In the genomic region with DNA sequence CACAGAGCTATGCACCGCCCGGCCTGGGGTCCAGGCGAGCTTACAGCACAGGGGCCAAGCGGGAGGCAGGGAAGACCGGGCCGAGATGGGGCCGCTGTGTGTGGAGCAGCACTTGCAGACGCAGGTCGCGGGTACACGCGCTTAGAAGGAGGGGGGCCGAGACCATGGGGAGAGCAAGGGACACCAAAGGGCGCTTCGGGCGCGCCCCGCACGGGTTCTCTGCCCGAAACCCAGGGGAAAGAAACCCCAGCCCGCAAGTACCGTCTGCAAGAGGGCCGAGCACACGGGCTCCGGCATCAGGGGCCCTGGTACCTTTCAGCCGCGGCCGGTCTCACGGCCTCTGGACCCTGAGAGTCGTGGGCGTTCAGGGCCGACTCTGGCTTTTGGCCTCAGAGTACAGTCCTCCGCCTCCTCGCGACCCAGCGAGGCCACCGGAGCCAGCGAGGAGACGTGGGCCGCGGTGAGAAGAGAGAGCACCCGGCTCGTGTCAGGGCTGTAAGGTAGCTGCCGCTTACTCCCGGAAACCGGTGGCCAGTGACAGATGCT, we compare ENCODE assay signal across 9 cellular contexts. TPM values are rescaled to one million over a fixed set of nuclear protein-coding genes. Genes with fewer than 3 reads are reported as not detected.
DNase-seq lines count a peak whose midpoint lies in the region; ATAC-seq, FAIRE-seq and TF ChIP-seq lines count a peak whose summit lies in the region.
"Had no signal": no experiment of that assay in that cellular context is flagged by ENCODE, and none has a peak within 500 bp of the region (broad histone marks: within the 10 kb centered on the region; RNA-seq: fewer than 3 reads in every experiment).

No MANE protein-coding gene starts in this region.

- TF ChIP-seq EP300 in A549 (IDR thresholded peaks at IDR 0.05): no peak

- TF ChIP-seq CTCF in A549 (IDR thresholded peaks at IDR 0.05) (no peak), coronary artery (IDR thresholded peaks at IDR 0.05) (no peak)

- no peak for TF ChIP-seq RAD21 in A549 (conservative IDR thresholded peaks at IDR 0.05 in 1 of 2, IDR thresholded peaks at IDR 0.05 in 1 of 2)

- H3K4me2 ChIP-seq in A549: peak overlapping the region; percentile 94

- H3K4me3 ChIP-seq in A549: peak overlapping the region; percentile 81
- peak overlapping the region; percentile 76 for H3K4me3 ChIP-seq in coronary artery
- H3K4me3 ChIP-seq in mesodermal cell (ENCODE audit: extremely low read depth, insufficient read depth, low read length, poor library complexity, severe bottlenecking): peak overlapping the region; percentile 62
- peak overlapping the region; percentile 41 to 55 for H3K4me3 ChIP-seq in aorta (ENCODE audit: low read length in 2 of 2)

- intact Hi-C loops in aorta (cut with DNase I): no loop called here

- 0% methylated on average over 10 of the region's 46 CpGs for whole genome bisulfite sequencing in A549 (ENCODE audit: missing lambda C conversion rate)
- WGBS in mesodermal cell (ENCODE audit: insufficient coverage in 2 of 2), 2 experiments: 1% methylated on average over 20 to 28 of the region's 46 CpGs
- WGBS in aorta, 2 donors: 0 to 49% methylated on average over 44 to 46 of the region's 46 CpGs

- peak; percentile 1 to 2; a peak in 4 of 6 replicates for ATAC-seq in A549
- peak; percentile 4 for ATAC-seq in GM19452 (IDR thresholded peaks at IDR 0.05; ENCODE audit: unreplicated experiment)
- no peak for ATAC-seq in aorta (ENCODE audit: low FRiP score)

- no peak for TF ChIP-seq POLR2A in A549 (IDR thresholded peaks at IDR 0.05; ENCODE audit: low read length)

- no peaks in the 10 kb centered on the region for H3K9me3 ChIP-seq in A549
- no peaks in the 10 kb centered on the region for H3K9me3 ChIP-seq in mesodermal cell (ENCODE audit: control insufficient read depth, low read length)
- H3K9me3 ChIP-seq in aorta (ENCODE audit: control insufficient read depth, low read length): no peaks in the 10 kb centered on the region

- no peaks in the 10 kb centered on the region for H3K27me3 ChIP-seq in aorta (ENCODE audit: control insufficient read depth in 1 of 2, insufficient read depth in 2 of 2, low read length in 1 of 2)

- POLR2A ChIA-PET in A549 (lab: Yijun Ruan, JAX): interaction anchor here (0.6 to 3.0 kb wide), 5 partner anchors 59 to 755 kb away, joined by 6 to 35 read pairs (median 8); partner anchors contain the start of genes EOLA1, IDS, MAMLD1 and MTMR1

- H3K36me3 ChIP-seq in mesodermal cell (ENCODE audit: control insufficient read depth, insufficient read depth, low read length): no peaks in the 10 kb centered on the region
- H3K36me3 ChIP-seq in aorta (ENCODE audit: control insufficient read depth in 1 of 2, insufficient read depth in 2 of 2, low read length in 1 of 2): peaks cover 0 to 2% of the 10 kb centered on the region in 2 donors

- H3K27ac ChIP-seq in A549 (peak overlapping the region; percentile 97 to 98), coronary artery (peak overlapping the region; percentile 94 to 98), mesodermal cell (ENCODE audit: low read depth, low read length, severe bottlenecking) (peak overlapping the region; percentile 97), aorta (ENCODE audit: low read depth in 1 of 2, low read length in 2 of 2) (peak overlapping the region in 1 of 2 donors; percentile 69)

- CTCF ChIA-PET in A549 (lab: Yijun Ruan, JAX): interaction anchor here (0.7 to 1.2 kb wide), 4 partner anchors 22 to 778 kb away, joined by 3 to 4 read pairs (median 3); no protein-coding TSS in a partner anchor

- no peak for FAIRE-seq in A549 (lab: Jason Lieb, UNC)
- FAIRE-seq in frontal cortex (lab: Jason Lieb, UNC): no peak

- DNase-seq in A549 (ENCODE audit: low read depth in 1 of 2, low spot score in 1 of 2) (peak in 1 of 2 experiments; percentile 4), SK-N-DZ (ENCODE audit: low spot score) (peak; percentile 5), coronary artery (ENCODE audit: low spot score) (peak; percentile 74), aorta (peak; percentile 61 to 79), frontal cortex (ENCODE audit: low spot score in 2 of 2) (no peak), NCI-H2029 treated with DMSO at 0.1 percent for 48 hours (lab: John Stamatoyannopoulos, UW) (no peak)

- H3K4me1 ChIP-seq in A549 (peaks cover 4% of the 10 kb centered on the region; the same call in 1 of the 3 replicates), mesodermal cell (ENCODE audit: control insufficient read depth, insufficient read depth, low read length, poor library complexity, severe bottlenecking) (no peaks in the 10 kb centered on the region), aorta (ENCODE audit: control insufficient read depth in 1 of 2, insufficient read depth in 2 of 2, low read length in 2 of 2) (no peaks in the 10 kb centered on the region)

TF ChIP-seq in A549, 52 proteins besides CTCF, POLR2A, EP300 and RAD21:
- TF ChIP-seq ZNF302 (CRISPR knock-in tag; IDR thresholded peaks at IDR 0.05) (no peak), ZFP36 (IDR thresholded peaks at IDR 0.05; ENCODE audit: borderline replicate concordance, partially characterized antibody) (no peak), FOXS1 (CRISPR knock-in tag; IDR thresholded peaks at IDR 0.05) (no peak), KDM5A (IDR thresholded peaks at IDR 0.05) (0 out of 2 replicates have a peak, but pooled peaks have one; percentile 40), PHF8 (IDR thresholded peaks at IDR 0.05; ENCODE audit: borderline replicate concordance, low read depth) (peak; percentile 45; the same call in 1 of the 2 replicates), SREBF2 (IDR thresholded peaks at IDR 0.05) (no peak)

RNA-seq across cellular contexts. Expression of gene EOLA2, which starts 0.3 kb away (rescaled TPM):
- polyA plus RNA-seq in A549 (2011; rRNA removed) (60.9 and 61.7 TPM in 2 replicates), A549 (2017; fragmentation: RNase III; extraction: RNeasy Plus Mini Kit Qiagen cat#74134 plus additional on column Dnase treatment) (34.0 to 37.7 TPM (median 34.5 TPM) in 3 replicates), aorta (10 to 100 TPM; 14.0 to 51.8 TPM)
- 53.2 and 55.3 TPM in 2 replicates for polyA plus RNA-seq in A549 (2012; cell fraction: cytosol; rRNA removed)
- polyA plus RNA-seq in A549 (2012; cell fraction: nucleus; rRNA removed): 55.8 and 57.6 TPM in 2 replicates
- 25.0 and 27.7 TPM in 2 replicates for polyA minus RNA-seq in A549 (2011; rRNA and poly(A)+ RNA removed)
- polyA plus RNA-seq in SK-N-DZ (2014; cell fraction: cytosol; rRNA removed): 14.2 and 17.2 TPM in 2 replicates
- 16.1 and 17.2 TPM in 2 replicates for polyA plus RNA-seq in SK-N-DZ (2014; cell fraction: nucleus; rRNA removed)
- 35.0 TPM for polyA plus RNA-seq in mesodermal cell (2013, experiment 1 of 2)
- 30.8 TPM for polyA plus RNA-seq in mesodermal cell (2013, experiment 2 of 2)
- total RNA-seq in aorta (10 to 100 TPM; 30.1 to 32.3 TPM), frontal cortex (13.5 TPM)

RNA-seq across cellular contexts. Expression of gene HSFX4, which starts 8.6 kb away (rescaled TPM):
- polyA plus RNA-seq in A549 (2011; rRNA removed): not detected in 2 replicates
- not detected in 2 replicates for polyA plus RNA-seq in A549 (2012; cell fraction: cytosol; rRNA removed)
- not detected in 2 replicates for polyA plus RNA-seq in A549 (2012; cell fraction: nucleus; rRNA removed)
- not detected in 3 replicates for polyA plus RNA-seq in A549 (2017; fragmentation: RNase III; extraction: RNeasy Plus Mini Kit Qiagen cat#74134 plus additional on column Dnase treatment)
- not detected in 2 replicates for polyA minus RNA-seq in A549 (2011; rRNA and poly(A)+ RNA removed)
- polyA plus RNA-seq in SK-N-DZ (2014; cell fraction: cytosol; rRNA removed): not detected in 2 replicates
- not detected in 2 replicates for polyA plus RNA-seq in SK-N-DZ (2014; cell fraction: nucleus; rRNA removed)
- polyA plus RNA-seq in mesodermal cell (2013, experiment 1 of 2): not detected
- polyA plus RNA-seq in mesodermal cell (2013, experiment 2 of 2): not detected
- not detected for total RNA-seq in aorta
- not detected for polyA plus RNA-seq in aorta
- not detected for total RNA-seq in frontal cortex
- total RNA-seq: lung microvascular endothelial cell had no signal

RNA-seq across cellular contexts. Expression of gene MAGEA8, which starts 57.0 kb away (rescaled TPM):
- not detected in 2 replicates for polyA plus RNA-seq in A549 (2011; rRNA removed)
- polyA plus RNA-seq in A549 (2012; cell fraction: cytosol; rRNA removed): not detected in 2 replicates
- not detected in 2 replicates for polyA plus RNA-seq in A549 (2012; cell fraction: nucleus; rRNA removed)
- polyA plus RNA-seq in A549 (2017; fragmentation: RNase III; extraction: RNeasy Plus Mini Kit Qiagen cat#74134 plus additional on column Dnase treatment): not detected in 3 replicates
- polyA minus RNA-seq in A549 (2011; rRNA and poly(A)+ RNA removed): not detected in 2 replicates
- polyA plus RNA-seq in SK-N-DZ (2014; cell fraction: cytosol; rRNA removed): not detected in 2 replicates
- not detected in 2 replicates for polyA plus RNA-seq in SK-N-DZ (2014; cell fraction: nucleus; rRNA removed)
- polyA plus RNA-seq in mesodermal cell (2013, experiment 1 of 2): not detected
- not detected for polyA plus RNA-seq in mesodermal cell (2013, experiment 2 of 2)
- not detected for total RNA-seq in aorta
- not detected for polyA plus RNA-seq in aorta
- not detected for total RNA-seq in frontal cortex
- total RNA-seq: lung microvascular endothelial cell had no signal

Comparison
In these comparisons a context has a peak if more than half of its experiments do, and no peak if none do; other contexts are left out.
1. DNase-seq: peak in SK-N-DZ (single experiment), coronary artery (single experiment) and aorta (2 of 2); none in frontal cortex (0 of 2) and NCI-H2029 treated with DMSO at 0.1 percent for 48 hours (single experiment).
2. Peak in every context shown above with its lines, with median percentiles within 50 percentile points of each other: H3K4me3 ChIP-seq.